ENCODE assay signal across 17 cellular contexts in genomic region chr9:133252301-133252776, GRCh38. TPM values are rescaled to one million over a fixed set of nuclear protein-coding genes. Genes with fewer than 3 reads are reported as not detected.
A peak's percentile ranks its signal among the peaks of the same experiment; 100 is the strongest.
DNase-seq lines count a peak whose midpoint lies in the region; ATAC-seq and TF ChIP-seq lines count a peak whose summit lies in the region.
"Had no signal": no experiment of that assay in that cellular context is flagged by ENCODE, and none has a peak within 500 bp of the region (broad histone marks: within the 10 kb centered on the region; RNA-seq: fewer than 3 reads in every experiment).

No MANE protein-coding gene starts in this region.

- H3K4me2 ChIP-seq in GM23338: no peak overlapping the region
- peak overlapping the region; percentile 54 for H3K4me2 ChIP-seq in hepatocyte

- H3K9me3 Mint-ChIP-seq in GM23338: no peaks in the 10 kb centered on the region
- H3K9me3 Mint-ChIP-seq: CD8-positive, alpha-beta memory T cell had no signal

- H3K4me3 ChIP-seq in GM23338: no peak overlapping the region
- H3K4me3 ChIP-seq in hepatocyte: no peak overlapping the region
- peak overlapping the region in 1 of 7 experiments; percentile 10 for H3K4me3 ChIP-seq in skin epidermis
- H3K4me3 ChIP-seq: MG63, sigmoid colon had no signal

- H3K4me1 Mint-ChIP-seq in GM23338: peaks cover 5% of the 10 kb centered on the region; the same call in 2 of the 3 replicates
- H3K4me1 Mint-ChIP-seq: CD8-positive, alpha-beta memory T cell had no signal

- H3K9me2 ChIP-seq in GM23338 (ENCODE audit: insufficient read depth): no peaks in the 10 kb centered on the region
- no peaks in the 10 kb centered on the region for H3K9me2 ChIP-seq in hepatocyte (replicated peaks; ENCODE audit: insufficient read depth)

- ATAC-seq in GM23338 (peak; percentile 34; the same call in 1 of the 3 replicates), GM21717 (IDR thresholded peaks at IDR 0.05; ENCODE audit: unreplicated experiment) (no peak), HG03469 (IDR thresholded peaks at IDR 0.05; ENCODE audit: unreplicated experiment) (no peak), HG03139 (IDR thresholded peaks at IDR 0.05; ENCODE audit: unreplicated experiment) (no peak)

- H3K36me3 ChIP-seq in GM23338 (ENCODE audit: insufficient read depth) (no peaks in the 10 kb centered on the region), hepatocyte (replicated peaks; ENCODE audit: insufficient read depth, low read depth) (no peaks in the 10 kb centered on the region)
- H3K36me3 ChIP-seq: MG63, sigmoid colon had no signal

- H3F3A ChIP-seq in GM23338 (replicated peaks; ENCODE audit: low read depth): no peaks in the 10 kb centered on the region

- WGBS in hepatocyte (ENCODE audit: low lambda C conversion rate, missing lambda C conversion rate): 74% methylated on average over 10 of the region's 10 CpGs

- H3K27me3 Mint-ChIP-seq in GM23338 (ENCODE audit: insufficient read depth, low read depth, poor library complexity): peaks cover 16% of the 10 kb centered on the region
- H3K27me3 Mint-ChIP-seq: activated naive CD8-positive, alpha-beta T cell had no signal

- H3K27me3 ChIP-seq in GM23338 (ENCODE audit: insufficient read depth) (no peaks in the 10 kb centered on the region), hepatocyte (no peaks in the 10 kb centered on the region)
- H3K27me3 ChIP-seq: MG63 had no signal

- no peak overlapping the region for H3K27ac Mint-ChIP-seq in GM23338
- H3K27ac Mint-ChIP-seq: activated naive CD8-positive, alpha-beta T cell; CD8-positive, alpha-beta memory T cell had no signal

- no peaks in the 10 kb centered on the region for H3K36me3 Mint-ChIP-seq in GM23338 (ENCODE audit: low read depth)
- H3K36me3 Mint-ChIP-seq: activated naive CD8-positive, alpha-beta T cell; CD8-positive, alpha-beta memory T cell had no signal

- no peak overlapping the region for H3K27ac ChIP-seq in GM23338 (ENCODE audit: low read depth)
- peak overlapping the region; percentile 69 for H3K27ac ChIP-seq in hepatocyte
- peak overlapping the region in 14 of 21 experiments; percentile 20 to 73 (median 45) for H3K27ac ChIP-seq in skin epidermis

- no peak overlapping the region for H2AFZ ChIP-seq in GM23338
- H2AFZ ChIP-seq in hepatocyte: no peak overlapping the region

- DNase-seq in GM23338 (ENCODE audit: low spot score) (no peak), SW480 (ENCODE audit: low spot score) (peak; percentile 87), hepatocyte (ENCODE audit: low spot score) (peak; percentile 53), OCI-M2 (lab: John Stamatoyannopoulos, UW; ENCODE audit: unreplicated experiment) (no peak)
- DNase-seq: activated CD4-positive, alpha-beta T cell treated with anti-CD3 and anti-CD28 coated beads, Interleukin-2, amount 50 U/mL, for 4 hours; CD8-positive, alpha-beta memory T cell; dermis blood vessel endothelial cell; mesenchymal stem cell; MG63; NCI-H526; sigmoid colon had no signal

- no peaks in the 10 kb centered on the region for H3K4me1 ChIP-seq in GM23338 (ENCODE audit: insufficient read depth)
- H3K4me1 ChIP-seq in hepatocyte (ENCODE audit: insufficient read depth): peaks cover 18% of the 10 kb centered on the region
- H3K4me1 ChIP-seq: sigmoid colon had no signal

- no peaks in the 10 kb centered on the region for H4K20me1 ChIP-seq in GM23338 (replicated peaks; ENCODE audit: insufficient read depth)
- H4K20me1 ChIP-seq in hepatocyte (ENCODE audit: insufficient read depth, poor library complexity, severe bottlenecking): no peaks in the 10 kb centered on the region

- no peak overlapping the region for H3K4me3 Mint-ChIP-seq in GM23338
- H3K4me3 Mint-ChIP-seq: activated naive CD8-positive, alpha-beta T cell; CD8-positive, alpha-beta memory T cell had no signal

- H3K79me2 ChIP-seq in GM23338 (replicated peaks; ENCODE audit: insufficient read depth) (no peaks in the 10 kb centered on the region), hepatocyte (no peaks in the 10 kb centered on the region)

- TF ChIP-seq CTCF in GM23338 (conservative IDR thresholded peaks at IDR 0.05; ENCODE audit: low read depth in 2 of 2) (no peak), hepatocyte (IDR thresholded peaks at IDR 0.05; ENCODE audit: poor library complexity) (no peak)

- no peaks in the 10 kb centered on the region for H3K9me3 ChIP-seq in hepatocyte (ENCODE audit: low read depth)
- H3K9me3 ChIP-seq: MG63 had no signal

TF ChIP-seq in GM23338, 12 proteins besides CTCF, POLR2A, EP300 and RAD21:
- no peak for TF ChIP-seq STAT1 (IDR thresholded peaks at IDR 0.05; ENCODE audit: unreplicated experiment)
- no peak for TF ChIP-seq ZNF114 (CRISPR knock-in tag; IDR thresholded peaks at IDR 0.05)
- no peak for TF ChIP-seq EZH2phosphoT487 (IDR thresholded peaks at IDR 0.05; ENCODE audit: unreplicated experiment)
- TF ChIP-seq POLR2AphosphoS5 (IDR thresholded peaks at IDR 0.05; ENCODE audit: low read depth): no peak
- no peak for TF ChIP-seq EZH2 (IDR thresholded peaks at IDR 0.05; ENCODE audit: low read depth, unreplicated experiment)
- TF ChIP-seq ZNF331 (CRISPR knock-in tag; IDR thresholded peaks at IDR 0.05; ENCODE audit: low read depth): no peak
TF ChIP-seq in GM23338: peak in this region for 0.

RNA-seq across cellular contexts. Expression of gene ABO, which starts 22.7 kb away (rescaled TPM):
- total RNA-seq in GM23338 (2014; rRNA removed; shearing (Covaris generic)): 0.16 and 0.28 TPM in 2 replicates
- 0.21 and 0.34 TPM in 2 replicates for polyA plus RNA-seq in GM23338 (2016; fragmentation: Nextera tagmentation; extraction: Ambion mirVana)
- total RNA-seq in hepatocyte: 3.4 and 4.8 TPM in 2 replicates
- polyA plus RNA-seq in hepatocyte: 9.5 and 15.7 TPM in 2 replicates
- total RNA-seq: CD8-positive, alpha-beta memory T cell had no signal
- polyA plus RNA-seq: CD8-positive, alpha-beta memory T cell had no signal

RNA-seq across cellular contexts. Expression of gene OBP2B, which starts 43.3 kb away (rescaled TPM):
- not detected in 2 replicates for total RNA-seq in GM23338 (2014; rRNA removed; shearing (Covaris generic))
- not detected in 2 replicates for polyA plus RNA-seq in GM23338 (2016; fragmentation: Nextera tagmentation; extraction: Ambion mirVana)
- total RNA-seq in hepatocyte: not detected in 2 replicates
- not detected in 2 replicates for polyA plus RNA-seq in hepatocyte
- total RNA-seq: CD8-positive, alpha-beta memory T cell; dermis blood vessel endothelial cell; glomerular endothelial cell; sigmoid colon had no signal
- polyA plus RNA-seq: CD8-positive, alpha-beta memory T cell; sigmoid colon had no signal

Comparison
In these comparisons a context has a peak if more than half of its experiments do, and no peak if none do; other contexts are left out.
1. DNase-seq: peak in SW480 (single experiment) and hepatocyte (single experiment); none in GM23338 (single experiment) and OCI-M2 (single experiment).